Comparison of ENCODE assay signal across 13 cellular contexts in the genomic region with DNA sequence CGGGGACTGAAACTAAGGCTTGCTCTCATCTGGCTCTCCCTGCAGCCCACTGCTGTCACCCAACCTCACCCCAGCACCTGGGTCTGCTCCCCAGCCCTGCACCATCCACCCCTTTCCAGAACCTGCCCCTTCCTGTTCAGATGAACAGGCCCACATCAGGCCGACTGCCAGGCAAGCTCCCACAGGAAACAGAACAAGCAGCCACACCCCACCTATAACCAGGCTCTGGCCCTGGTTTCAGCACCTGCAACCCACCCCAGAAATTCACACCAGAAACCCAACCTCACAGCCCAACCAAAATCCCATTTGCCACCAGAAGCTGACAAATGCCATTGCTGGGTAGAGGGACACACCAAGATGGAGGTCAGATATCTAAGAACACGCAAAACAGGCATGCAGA.
DNase-seq lines count a peak whose midpoint lies in the region; ATAC-seq lines count a peak whose summit lies in the region.
"Had no signal": no experiment of that assay in that cellular context is flagged by ENCODE, and none has a peak within 500 bp of the region (broad histone marks: within the 10 kb centered on the region; RNA-seq: fewer than 3 reads in every experiment).

No MANE protein-coding gene starts in this region.

- H3K36me3 Mint-ChIP-seq in activated naive CD8-positive, alpha-beta T cell treated with anti-CD3 and anti-CD28 coated beads, Interleukin-2, amount 10 ng/mL, durations not matched to agents 7 days and 5 days: peaks cover 7% of the 10 kb centered on the region
- H3K36me3 Mint-ChIP-seq in activated naive CD8-positive, alpha-beta T cell treated with anti-CD3 and anti-CD28 coated beads for 36 hours: no peaks in the 10 kb centered on the region
- H3K36me3 Mint-ChIP-seq in central memory CD8-positive, alpha-beta T cell (ENCODE audit: insufficient read depth): peaks cover 3% of the 10 kb centered on the region

- POLR2A ChIA-PET in activated naive CD8-positive, alpha-beta T cell treated with anti-CD3 and anti-CD28 coated beads, Interleukin-2, amount 10 ng/mL, durations not matched to agents 7 days and 5 days (lab: Charles Lee): interaction anchor here (0.7 to 4.1 kb wide), 13 partner anchors 10 to 162 kb away, joined by 3 to 26 read pairs (median 4); partner anchors contain the start of gene ID2

- ATAC-seq in activated naive CD8-positive, alpha-beta T cell treated with anti-CD3 and anti-CD28 coated beads, Interleukin-2, amount 10 ng/mL, durations not matched to agents 7 days and 5 days (ENCODE audit: low read depth): peak; percentile 74
- peak; percentile 40 for ATAC-seq in central memory CD8-positive, alpha-beta T cell (replicated peaks; ENCODE audit: extremely low read depth, poor library complexity, severe bottlenecking)
- no peak for ATAC-seq in GM18870 (IDR thresholded peaks at IDR 0.05; ENCODE audit: unreplicated experiment)

- H3K9me3 ChIP-seq in thymus (ENCODE audit: control insufficient read depth): no peaks in the 10 kb centered on the region
- H3K9me3 ChIP-seq: prostate gland had no signal

- no peaks in the 10 kb centered on the region for H3K36me3 ChIP-seq in thymus (ENCODE audit: control insufficient read depth, insufficient read depth)
- H3K36me3 ChIP-seq: prostate gland had no signal

- H3K27ac Mint-ChIP-seq in activated naive CD8-positive, alpha-beta T cell treated with anti-CD3 and anti-CD28 coated beads, Interleukin-2, amount 10 ng/mL, durations not matched to agents 7 days and 5 days: peak overlapping the region; percentile 92
- no peak overlapping the region for H3K27ac Mint-ChIP-seq in activated naive CD8-positive, alpha-beta T cell treated with anti-CD3 and anti-CD28 coated beads for 36 hours
- H3K27ac Mint-ChIP-seq in central memory CD8-positive, alpha-beta T cell (ENCODE audit: low read depth): peak overlapping the region; percentile 88

- H3K4me3 Mint-ChIP-seq in activated naive CD8-positive, alpha-beta T cell treated with anti-CD3 and anti-CD28 coated beads, Interleukin-2, amount 10 ng/mL, durations not matched to agents 7 days and 5 days: peak overlapping the region; percentile 65
- H3K4me3 Mint-ChIP-seq in activated naive CD8-positive, alpha-beta T cell treated with anti-CD3 and anti-CD28 coated beads for 36 hours: no peak overlapping the region
- peak overlapping the region; percentile 57 for H3K4me3 Mint-ChIP-seq in central memory CD8-positive, alpha-beta T cell

- H3K4me1 Mint-ChIP-seq in activated naive CD8-positive, alpha-beta T cell treated with anti-CD3 and anti-CD28 coated beads, Interleukin-2, amount 10 ng/mL, durations not matched to agents 7 days and 5 days: peaks cover 69% of the 10 kb centered on the region
- peaks cover 21% of the 10 kb centered on the region for H3K4me1 Mint-ChIP-seq in activated naive CD8-positive, alpha-beta T cell treated with anti-CD3 and anti-CD28 coated beads for 36 hours
- H3K4me1 Mint-ChIP-seq in central memory CD8-positive, alpha-beta T cell: peaks cover 62% of the 10 kb centered on the region

- 18% methylated on average over 3 of the region's 3 CpGs for WGBS in thymus

- H3K27me3 Mint-ChIP-seq in activated naive CD8-positive, alpha-beta T cell treated with anti-CD3 and anti-CD28 coated beads, Interleukin-2, amount 10 ng/mL, durations not matched to agents 7 days and 5 days: no peaks in the 10 kb centered on the region
- no peaks in the 10 kb centered on the region for H3K27me3 Mint-ChIP-seq in activated naive CD8-positive, alpha-beta T cell treated with anti-CD3 and anti-CD28 coated beads for 36 hours
- H3K27me3 Mint-ChIP-seq in central memory CD8-positive, alpha-beta T cell: no peaks in the 10 kb centered on the region

- DNase-seq in activated naive CD8-positive, alpha-beta T cell treated with anti-CD3 and anti-CD28 coated beads, Interleukin-2, amount 10 ng/mL, durations not matched to agents 7 days and 5 days: no peak
- no peak for DNase-seq in activated naive CD8-positive, alpha-beta T cell treated with anti-CD3 and anti-CD28 coated beads for 36 hours
- DNase-seq in Jurkat, Clone E6-1 (ENCODE audit: low read depth, low spot score): peak; percentile 74
- no peak for DNase-seq in central memory CD8-positive, alpha-beta T cell (ENCODE audit: low spot score in 2 of 2)
- no peak for DNase-seq in EL
- DNase-seq in HuH-7 (ENCODE audit: low spot score): no peak
- DNase-seq: DMS153, H7, NCI-H1092 treated with DMSO at 0.1 percent for 48 hours, NCI-H510A had no signal

- no peaks in the 10 kb centered on the region for H3K9me3 Mint-ChIP-seq in activated naive CD8-positive, alpha-beta T cell treated with anti-CD3 and anti-CD28 coated beads, Interleukin-2, amount 10 ng/mL, durations not matched to agents 7 days and 5 days
- no peaks in the 10 kb centered on the region for H3K9me3 Mint-ChIP-seq in activated naive CD8-positive, alpha-beta T cell treated with anti-CD3 and anti-CD28 coated beads for 36 hours
- no peaks in the 10 kb centered on the region for H3K9me3 Mint-ChIP-seq in central memory CD8-positive, alpha-beta T cell

- H3K4me1 ChIP-seq in thymus (ENCODE audit: control insufficient read depth, insufficient read depth, low read length): peaks cover 26% of the 10 kb centered on the region

- no peaks in the 10 kb centered on the region for H3K27me3 ChIP-seq in thymus (ENCODE audit: control insufficient read depth, insufficient read depth)

- H3K27ac ChIP-seq in thymus (ENCODE audit: low read depth): peak overlapping the region; percentile 6
- H3K27ac ChIP-seq: prostate gland had no signal

- no peak overlapping the region for H3K4me3 ChIP-seq in Jurkat, Clone E6-1 (ENCODE audit: low read length)
- H3K4me3 ChIP-seq in thymus (ENCODE audit: low read length): no peak overlapping the region
- H3K4me3 ChIP-seq: prostate gland had no signal
